In genomic region chr11:5234390-5234834, GRCh38 we compare ENCODE assay signal across 1 cellular context.
TF ChIP-seq lines count a peak whose summit lies in the region.

HBD (minus strand) TSS chr11:5234483; CDS start chr11:5234433, 50 bp downstream.

TF ChIP-seq in K562, 482 proteins besides CTCF, POLR2A, EP300 and RAD21 (continued from another document and continues in another):
- TF ChIP-seq ZNF318 (IDR thresholded peaks at IDR 0.05; ENCODE audit: borderline replicate concordance in 1 of 2, low read depth in 1 of 2) (no peak), CBX5 (IDR thresholded peaks at IDR 0.05; ENCODE audit: borderline replicate concordance, low read depth) (no peak), XRCC3 (IDR thresholded peaks at IDR 0.05) (no peak), TAF9B (IDR thresholded peaks at IDR 0.05; ENCODE audit: partially characterized antibody) (no peak), BCLAF1 (IDR thresholded peaks at IDR 0.05; ENCODE audit: borderline replicate concordance in 1 of 2, control insufficient read depth in 1 of 2, low read depth in 2 of 2, low read length in 1 of 2) (no peak), IFI16 (CRISPR knock-in tag; IDR thresholded peaks at IDR 0.05) (no peak), RNF2 (IDR thresholded peaks at IDR 0.05) (peak; percentile 45; the same call in 1 of the 2 replicates), FOXK2 (conservative IDR thresholded peaks at IDR 0.05 in 1 of 2, IDR thresholded peaks at IDR 0.05 in 1 of 2; ENCODE audit: low read depth in 2 of 2) (peak; percentile 40 to 51; a peak in 3 of 4 replicates), BDP1 (IDR thresholded peaks at IDR 0.05; ENCODE audit: insufficient read depth, insufficient read length) (no peak), BRF2 (IDR thresholded peaks at IDR 0.05; ENCODE audit: borderline replicate concordance, insufficient read depth, insufficient read length) (no peak), HNRNPK (IDR thresholded peaks at IDR 0.05; ENCODE audit: low read depth, low read length, poor library complexity, severe bottlenecking) (no peak), ZNF592 (IDR thresholded peaks at IDR 0.05) (peak; percentile 77), ZBTB8A (IDR thresholded peaks at IDR 0.05; ENCODE audit: partially characterized antibody) (no peak), MXI1 (IDR thresholded peaks at IDR 0.05; ENCODE audit: low read depth, low read length) (no peak), HLTF (IDR thresholded peaks at IDR 0.05) (no peak), SRSF7 (optimal IDR thresholded peaks at IDR 0.05; ENCODE audit: low read depth, low read length) (no peak), ZNF212 (CRISPR knock-in tag; IDR thresholded peaks at IDR 0.05) (no peak), ARID3A (IDR thresholded peaks at IDR 0.05; ENCODE audit: borderline replicate concordance, low read depth, low read length) (no peak), ZC3H11A (IDR thresholded peaks at IDR 0.05; ENCODE audit: low read depth, low read length) (no peak), SIRT6 (IDR thresholded peaks at IDR 0.05; ENCODE audit: low read depth, low read length) (no peak)
